ENCODE assay signal across 31 cellular contexts in the genomic region with DNA sequence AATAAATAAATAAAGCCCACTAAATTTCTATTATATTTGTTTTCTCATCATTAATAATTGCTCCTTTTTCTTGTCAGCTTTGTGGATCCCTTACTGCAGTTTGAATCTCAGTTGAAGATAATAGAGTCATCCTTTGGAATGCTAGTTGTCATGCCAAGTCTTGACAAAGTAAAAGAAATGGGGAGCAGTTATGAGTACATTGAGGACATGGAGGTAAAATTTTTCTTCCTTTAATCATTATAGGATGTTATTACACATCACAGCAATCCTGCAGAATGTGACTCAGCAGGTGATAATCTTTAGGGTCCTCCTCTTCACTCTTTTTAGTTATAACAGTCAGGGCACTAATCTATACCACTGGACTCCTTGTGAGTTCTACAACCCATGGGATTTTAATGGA. TPM values are rescaled to one million over a fixed set of nuclear protein-coding genes. Genes with fewer than 3 reads are reported as not detected.
DNase-seq lines count a peak whose midpoint lies in the region; ATAC-seq and TF ChIP-seq lines count a peak whose summit lies in the region.
"Had no signal": no experiment of that assay in that cellular context is flagged by ENCODE, and none has a peak within 500 bp of the region (broad histone marks: within the 10 kb centered on the region; RNA-seq: fewer than 3 reads in every experiment).

No MANE protein-coding gene starts in this region.

- no peaks in the 10 kb centered on the region for H3K9me3 Mint-ChIP-seq in activated T-cell treated with anti-CD3 and anti-CD28 coated beads, Interleukin-2, amount 50 U/mL, for 24 hours
- H3K9me3 Mint-ChIP-seq: activated T-cell treated with anti-CD3 and anti-CD28 coated beads, Interleukin-2, amount 50 U/mL, for 72 hours; type B pancreatic cell had no signal

- H3K27me3 Mint-ChIP-seq in activated T-cell treated with anti-CD3 and anti-CD28 coated beads, Interleukin-2, amount 50 U/mL, for 24 hours = peaks cover 22% of the 10 kb centered on the region

- no peak overlapping the region for H3K9ac ChIP-seq in adipocyte (ENCODE audit: low read length)
- H3K9ac ChIP-seq: KMS-11 had no signal

- H3K4me3 ChIP-seq in adipocyte (ENCODE audit: low read length) (no peak overlapping the region), gastrocnemius medialis (no peak overlapping the region)
- H3K4me3 ChIP-seq: A549, esophagus muscularis mucosa, right atrium auricular region had no signal

- H3K27me3 ChIP-seq in adipocyte (replicated peaks; ENCODE audit: control insufficient read depth, insufficient read depth, low read length) (no peaks in the 10 kb centered on the region), foreskin keratinocyte (no peaks in the 10 kb centered on the region), gastrocnemius medialis (no peaks in the 10 kb centered on the region)
- H3K27me3 ChIP-seq: esophagus muscularis mucosa, right atrium auricular region had no signal

- H3K27ac Mint-ChIP-seq in activated T-cell treated with anti-CD3 and anti-CD28 coated beads, Interleukin-2, amount 50 U/mL, for 24 hours = no peak overlapping the region
- H3K27ac Mint-ChIP-seq: activated CD4-positive, alpha-beta T cell treated with anti-CD3 and anti-CD28 coated beads for 36 hours; activated T-cell treated with anti-CD3 and anti-CD28 coated beads, Interleukin-2, amount 50 U/mL, for 72 hours; naive thymus-derived CD4-positive, alpha-beta T cell; type B pancreatic cell had no signal

- no peak overlapping the region for H3K4me3 Mint-ChIP-seq in activated T-cell treated with anti-CD3 and anti-CD28 coated beads, Interleukin-2, amount 50 U/mL, for 24 hours
- H3K4me3 Mint-ChIP-seq: activated CD4-positive, alpha-beta T cell treated with anti-CD3 and anti-CD28 coated beads for 36 hours; activated T-cell treated with anti-CD3 and anti-CD28 coated beads, Interleukin-2, amount 50 U/mL, for 72 hours; naive thymus-derived CD4-positive, alpha-beta T cell; type B pancreatic cell had no signal

- peaks cover 6% of the 10 kb centered on the region for H3K4me1 ChIP-seq in adipocyte (ENCODE audit: control insufficient read depth, insufficient read depth, low read length)
- peaks cover 26% of the 10 kb centered on the region for H3K4me1 ChIP-seq in foreskin keratinocyte
- no peaks in the 10 kb centered on the region for H3K4me1 ChIP-seq in gastrocnemius medialis
- H3K4me1 ChIP-seq: A549, esophagus muscularis mucosa, right atrium auricular region had no signal

- TF ChIP-seq CTCF in foreskin keratinocyte (conservative IDR thresholded peaks at IDR 0.05) = no peak
- no peak for TF ChIP-seq CTCF in gastrocnemius medialis (IDR thresholded peaks at IDR 0.05 in 4 of 5, conservative IDR thresholded peaks at IDR 0.05 in 1 of 5)

- ATAC-seq in foreskin keratinocyte = peak; percentile 98
- ATAC-seq in HG02840 (IDR thresholded peaks at IDR 0.05; ENCODE audit: low FRiP score, unreplicated experiment) = no peak
- no peak for ATAC-seq in gastrocnemius medialis
- ATAC-seq: A549; activated CD4-positive, alpha-beta T cell treated with anti-CD3 and anti-CD28 coated beads for 36 hours; activated T-cell treated with anti-CD3 and anti-CD28 coated beads, Interleukin-2, amount 50 U/mL, for 72 hours; left colon; naive thymus-derived CD4-positive, alpha-beta T cell had no signal

- H3K36me3 ChIP-seq in adipocyte (ENCODE audit: control insufficient read depth, insufficient read depth, low read length, severe bottlenecking) = no peaks in the 10 kb centered on the region
- H3K36me3 ChIP-seq in gastrocnemius medialis = no peaks in the 10 kb centered on the region
- H3K36me3 ChIP-seq: esophagus muscularis mucosa, right atrium auricular region had no signal

- DNase-seq in AG08396 (ENCODE audit: low spot score) (peak; percentile 13), HPDE6-E6E7 (ENCODE audit: extremely low spot score) (peak; percentile 9), adipocyte (ENCODE audit: low read depth) (peak; percentile 1), foreskin keratinocyte (peak; percentile 66 to 88), NCI-H524 (lab: John Stamatoyannopoulos, UW) (no peak), gastrocnemius medialis (no peak)
- DNase-seq in activated T-cell treated with anti-CD3 and anti-CD28 coated beads, Interleukin-2, amount 50 U/mL, for 24 hours = no peak
- DNase-seq: activated CD4-positive, alpha-beta T cell treated with anti-CD3 and anti-CD28 coated beads for 36 hours; activated naive CD4-positive, alpha-beta T cell treated with anti-CD3 and anti-CD28 coated beads, Interleukin-2, amount 50 U/mL, for 16 hours; activated T-cell treated with anti-CD3 and anti-CD28 coated beads, Interleukin-2, amount 50 U/mL, for 72 hours; C1 segment of cervical spinal cord; effector CD8-positive, alpha-beta T cell; GDM1; glutamatergic neuron; left colon; mesenchymal stem cell; naive thymus-derived CD4-positive, alpha-beta T cell; NCI-H1694; NCI-H774; OCI-M1; stimulated activated CD4-positive, alpha-beta T cell treated with anti-CD3 and anti-CD28 coated beads, Interleukin-15, amount 100 ng/mL, for 24 hours; stimulated activated CD8-positive, alpha-beta memory T cell treated with anti-CD3 and anti-CD28 coated beads, Interleukin-4, amount 100 ng/mL, for 48 hours had no signal

- intact Hi-C loops in gastrocnemius medialis (cut with DNase I; ENCODE audit: low total_unique reads) = no loop called here

- TF ChIP-seq POLR2A in gastrocnemius medialis (IDR thresholded peaks at IDR 0.05) = no peak

- no peaks in the 10 kb centered on the region for H3K4me1 Mint-ChIP-seq in activated T-cell treated with anti-CD3 and anti-CD28 coated beads, Interleukin-2, amount 50 U/mL, for 24 hours (ENCODE audit: low read depth)
- H3K4me1 Mint-ChIP-seq: activated CD4-positive, alpha-beta T cell treated with anti-CD3 and anti-CD28 coated beads for 36 hours; naive thymus-derived CD4-positive, alpha-beta T cell had no signal

- H3K27ac ChIP-seq in foreskin keratinocyte (no peak overlapping the region), gastrocnemius medialis (no peak overlapping the region)
- H3K27ac ChIP-seq: A549, esophagus muscularis mucosa, KMS-11, right atrium auricular region had no signal

- H3K36me3 Mint-ChIP-seq in activated T-cell treated with anti-CD3 and anti-CD28 coated beads, Interleukin-2, amount 50 U/mL, for 24 hours (ENCODE audit: low read depth) = no peaks in the 10 kb centered on the region
- H3K36me3 Mint-ChIP-seq: naive thymus-derived CD4-positive, alpha-beta T cell; type B pancreatic cell had no signal

- in situ Hi-C loops in gastrocnemius medialis (cut with MboI; ENCODE audit: low sequenced_read_pairs in 4 of 4) = loop anchor here in 3 of 4 donors (25.0 kb wide), 2 partner anchors 278 to 353 kb away; a partner anchor contains a TSS

- H3K9me3 ChIP-seq in adipocyte (ENCODE audit: control insufficient read depth, low read length) (no peaks in the 10 kb centered on the region), gastrocnemius medialis (no peaks in the 10 kb centered on the region)
- H3K9me3 ChIP-seq: A549, esophagus muscularis mucosa, right atrium auricular region had no signal

RNA-seq across cellular contexts. Expression of a gene that starts 24.1 kb away (rescaled TPM):
- not detected in 2 replicates for total RNA-seq in foreskin keratinocyte
- not detected in 2 replicates for polyA plus RNA-seq in foreskin keratinocyte
- total RNA-seq in gastrocnemius medialis = not detected
- total RNA-seq: activated CD4-positive, alpha-beta T cell treated with anti-CD3 and anti-CD28 coated beads for 36 hours; activated T-cell treated with anti-CD3 and anti-CD28 coated beads, Interleukin-2, amount 50 U/mL, for 72 hours; esophagus muscularis mucosa; HT-29; left colon; naive thymus-derived CD4-positive, alpha-beta T cell; osteocyte; right atrium auricular region; T-helper 1 cell treated with Interleukin-12 subunit alpha and Interleukin-12 subunit beta and Interleukin-4 antibody, amounts not matched to agents 30 ng/mL and 1 ng/mL, for 36 hours had no signal
- polyA plus RNA-seq: A549; naive thymus-derived CD4-positive, alpha-beta T cell had no signal

Comparison
In these comparisons a context has a peak if more than half of its experiments do, and no peak if none do; other contexts are left out.
1. DNase-seq: peak in AG08396 (single experiment), HPDE6-E6E7 (single experiment), adipocyte (single experiment) and foreskin keratinocyte (2 of 2); none in NCI-H524 (0 of 2), gastrocnemius medialis (0 of 2) and activated T-cell treated with anti-CD3 and anti-CD28 coated beads, Interleukin-2, amount 50 U/mL, for 24 hours (single experiment).